In the genomic region with DNA sequence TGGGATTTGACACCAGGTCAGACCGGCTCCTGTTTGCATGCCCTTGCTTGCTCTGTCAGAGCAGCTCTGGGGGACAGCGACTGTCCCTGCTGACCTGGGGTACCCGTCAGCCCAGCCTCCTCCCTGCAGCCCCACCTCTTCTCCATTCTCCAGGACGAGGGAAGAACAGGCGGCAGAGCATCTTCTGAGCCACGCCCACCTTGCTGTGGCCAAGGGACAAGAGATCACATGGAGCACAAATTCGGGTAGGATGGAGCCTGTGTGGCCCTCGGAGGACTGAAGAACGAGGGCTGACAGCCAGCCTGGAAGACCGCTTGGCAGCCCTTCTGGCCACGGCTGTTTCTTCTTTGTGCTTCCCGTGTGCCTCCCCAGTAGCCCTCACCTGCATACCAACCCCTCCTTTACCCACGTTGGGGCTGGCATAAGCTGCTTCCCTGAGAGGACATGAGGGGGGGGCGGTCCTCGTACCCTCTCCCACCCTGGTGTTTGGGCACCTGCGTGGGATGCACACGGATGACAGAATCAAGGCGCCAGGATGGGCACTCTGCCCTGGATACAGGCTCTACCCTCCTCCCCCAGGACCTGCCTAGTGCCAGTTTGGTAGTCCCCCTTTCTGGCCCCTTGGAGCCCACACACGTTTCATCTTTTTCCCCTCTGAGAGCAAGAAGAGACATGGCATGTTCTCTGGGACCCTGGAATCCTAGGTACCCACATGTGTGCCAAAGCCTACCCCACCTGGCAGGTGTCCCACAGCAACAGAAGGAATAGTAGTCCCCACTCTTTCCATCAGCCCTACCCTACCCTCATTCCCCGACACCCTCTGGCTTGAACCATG, we compare ENCODE assay signal across 30 cellular contexts.
"Had no signal": no experiment of that assay in that cellular context is flagged by ENCODE, and none has a peak within 500 bp of the region (broad histone marks: within the 10 kb centered on the region; RNA-seq: fewer than 3 reads in every experiment).

No MANE protein-coding gene starts in this region.

- H3K4me1 ChIP-seq: SJCRH30 had no signal

- H3K27ac ChIP-seq: ascending aorta, PC-9, RWPE1, SJCRH30, SK-N-MC, WERI-Rb-1 had no signal

- H3K9me3 ChIP-seq: ascending aorta, MG63, SJCRH30 had no signal

- H3K4me3 ChIP-seq: ascending aorta, MG63, PC-9, SJCRH30, SK-N-MC had no signal

- ATAC-seq: activated CD8-positive, alpha-beta T cell treated with anti-CD3 and anti-CD28 coated beads for 36 hours; activated T-cell treated with anti-CD3 and anti-CD28 coated beads, Interleukin-2, amount 50 U/mL, for 72 hours; activated T-helper 17 cell treated with anti-CD3 and anti-CD28 coated beads, Interleukin-2, amount 50 U/mL, for 72 hours had no signal

- H2AFZ ChIP-seq: PC-9 had no signal

- H3K4me2 ChIP-seq: PC-9 had no signal

- DNase-seq: activated CD4-positive, alpha-beta T cell treated with anti-CD3 and anti-CD28 coated beads for 1 hour; activated CD4-positive, alpha-beta T cell treated with anti-CD3 and anti-CD28 coated beads, Interleukin-2, amount 10 ng/mL, durations not matched to agents 24 days and 14 days; activated CD4-positive, alpha-beta T cell treated with anti-CD3 and anti-CD28 coated beads, Interleukin-2, amount 50 U/mL, for 4 hours; activated CD4-positive, CD25-positive, alpha-beta regulatory T cell; activated CD8-positive, alpha-beta T cell treated with anti-CD3 and anti-CD28 coated beads for 36 hours; activated effector memory CD4-positive, alpha-beta T cell treated with anti-CD3 and anti-CD28 coated beads, Interleukin-2, amount 50 U/mL, for 16 hours; activated naive CD4-positive, alpha-beta T cell; activated naive CD4-positive, alpha-beta T cell treated with anti-CD3 and anti-CD28 coated beads, Interleukin-2, amount 50 U/mL, for 16 hours; activated naive CD8-positive, alpha-beta T cell treated with anti-CD3 and anti-CD28 coated beads for 36 hours; activated T-cell treated with anti-CD3 and anti-CD28 coated beads, Interleukin-2, amount 50 U/mL, for 1 hour; activated T-cell treated with anti-CD3 and anti-CD28 coated beads, Interleukin-2, amount 50 U/mL, for 72 hours; amniotic stem cell; Kasumi-1; KG1; MG63; NCI-H1092; NCI-H1436 treated with DMSO at 0.1 percent for 48 hours; NCI-H1694 treated with DMSO at 0.1 percent for 48 hours; NCI-H2029; NCI-H345; NCI-H524 treated with DMSO at 0.1 percent for 48 hours; PC-9; SHP77; SJCRH30; T1000; WERI-Rb-1 had no signal

- H3K27me3 ChIP-seq: ascending aorta had no signal

- H3K36me3 ChIP-seq: MG63, SJCRH30, WERI-Rb-1 had no signal
